24 cellular contexts compared by ENCODE assay signal in genomic region chr2:100036793-100037192, GRCh38.
DNase-seq lines count a peak whose midpoint lies in the region; ATAC-seq lines count a peak whose summit lies in the region.
"Had no signal": no experiment of that assay in that cellular context is flagged by ENCODE, and none has a peak within 500 bp of the region (broad histone marks: within the 10 kb centered on the region; RNA-seq: fewer than 3 reads in every experiment).

No MANE protein-coding gene starts in this region.

- H3K36me3 Mint-ChIP-seq in naive B cell: peaks cover 3 to 17% of the 10 kb centered on the region in 2 donors
- H3K36me3 Mint-ChIP-seq: activated CD8-positive, alpha-beta memory T cell treated with anti-CD3 and anti-CD28 coated beads, Interleukin-2, amount 10 ng/mL, durations not matched to agents 7 days and 5 days had no signal

- H3K9me3 Mint-ChIP-seq in naive B cell: peaks cover 0 to 3% (median 0%) of the 10 kb centered on the region in 7 donors
- H3K9me3 Mint-ChIP-seq: activated naive CD4-positive, alpha-beta T cell treated with anti-CD3 and anti-CD28 coated beads for 36 hours; H9; IgD-negative memory B cell had no signal

- no peaks in the 10 kb centered on the region for H3K27me3 Mint-ChIP-seq in naive B cell
- H3K27me3 Mint-ChIP-seq: CD4-positive, CD25-positive, alpha-beta regulatory T cell; IgD-negative memory B cell had no signal

- ATAC-seq in naive B cell (ENCODE audit: low read depth in 2 of 2) (no peak), GM19035 (IDR thresholded peaks at IDR 0.05; ENCODE audit: unreplicated experiment) (no peak)
- ATAC-seq: activated CD8-positive, alpha-beta memory T cell treated with anti-CD3 and anti-CD28 coated beads, Interleukin-2, amount 10 ng/mL, durations not matched to agents 7 days and 5 days; left ventricle myocardium superior had no signal

- no peak overlapping the region for H3K4me3 Mint-ChIP-seq in naive B cell
- H3K4me3 Mint-ChIP-seq: activated CD8-positive, alpha-beta memory T cell treated with anti-CD3 and anti-CD28 coated beads, Interleukin-2, amount 10 ng/mL, durations not matched to agents 7 days and 5 days; activated naive CD4-positive, alpha-beta T cell treated with anti-CD3 and anti-CD28 coated beads for 36 hours; CD4-positive, CD25-positive, alpha-beta regulatory T cell; H9 had no signal

- peak overlapping the region in 4 of 6 donors; percentile 51 to 90 (median 82) for H3K27ac Mint-ChIP-seq in naive B cell
- H3K27ac Mint-ChIP-seq: activated CD8-positive, alpha-beta memory T cell treated with anti-CD3 and anti-CD28 coated beads, Interleukin-2, amount 10 ng/mL, durations not matched to agents 7 days and 5 days; activated naive CD4-positive, alpha-beta T cell treated with anti-CD3 and anti-CD28 coated beads for 36 hours; CD4-positive, CD25-positive, alpha-beta regulatory T cell had no signal

- DNase-seq in NCI-H2029 treated with DMSO at 0.1 percent for 48 hours (lab: John Stamatoyannopoulos, UW): peak; percentile 3
- no peak for DNase-seq in NCI-H2029 (lab: John Stamatoyannopoulos, UW)
- DNase-seq in NCI-H1105 (lab: John Stamatoyannopoulos, UW): peak; percentile 47
- peak; percentile 94 for DNase-seq in NCI-H2171 (lab: John Stamatoyannopoulos, UW)
- no peak for DNase-seq in naive B cell
- no peak for DNase-seq in DMS79 treated with DMSO at 0.1 percent for 48 hours (lab: John Stamatoyannopoulos, UW)
- no peak for DNase-seq in HT-29 (ENCODE audit: low spot score)
- DNase-seq: activated CD4-positive, CD25-positive, alpha-beta regulatory T cell; activated CD8-positive, alpha-beta memory T cell treated with anti-CD3 and anti-CD28 coated beads, Interleukin-2, amount 10 ng/mL, durations not matched to agents 7 days and 5 days; activated naive CD4-positive, alpha-beta T cell treated with anti-CD3 and anti-CD28 coated beads for 36 hours; adrenal gland; CD4-positive, CD25-positive, alpha-beta regulatory T cell; effector CD4-positive, alpha-beta T cell; GDM1; H9; head of caudate nucleus; left ventricle myocardium superior; NCI-H1436; NCI-H526 treated with DMSO at 0.1 percent for 48 hours; stimulated activated CD4-positive, alpha-beta T cell treated with anti-CD3 and anti-CD28 coated beads, Interleukin-15, amount 100 ng/mL, for 24 hours; stimulated activated naive CD4-positive, alpha-beta T cell; uterus had no signal

- peaks cover 47 to 68% (median 53%) of the 10 kb centered on the region in 3 donors for H3K4me1 Mint-ChIP-seq in naive B cell
- H3K4me1 Mint-ChIP-seq: activated CD8-positive, alpha-beta memory T cell treated with anti-CD3 and anti-CD28 coated beads, Interleukin-2, amount 10 ng/mL, durations not matched to agents 7 days and 5 days had no signal

Comparison
In these comparisons a context has a peak if more than half of its experiments do, and no peak if none do; other contexts are left out.
1. DNase-seq: peak in NCI-H2029 treated with DMSO at 0.1 percent for 48 hours (single experiment), NCI-H1105 (single experiment) and NCI-H2171 (single experiment); none in NCI-H2029 (single experiment), naive B cell (single experiment), DMS79 treated with DMSO at 0.1 percent for 48 hours (single experiment) and HT-29 (single experiment).